In genomic region chr11:61964941-61965282, GRCh38 we compare ENCODE assay signal across 1 cellular context.
TF ChIP-seq lines count a peak whose summit lies in the region.

No MANE protein-coding gene starts in this region.

TF ChIP-seq in K562, 482 proteins besides CTCF, POLR2A, EP300 and RAD21 (continued from another document):
- TF ChIP-seq RREB1 (CRISPR knock-in tag; IDR thresholded peaks at IDR 0.05), result no peak
- TF ChIP-seq MEIS2 (IDR thresholded peaks at IDR 0.05; ENCODE audit: partially characterized antibody), result peak; percentile 0
- TF ChIP-seq ADNP (tag; IDR thresholded peaks at IDR 0.05), result no peak
- TF ChIP-seq ZNF79 (CRISPR knock-in tag; IDR thresholded peaks at IDR 0.05; ENCODE audit: low read depth), result no peak
- no peak for TF ChIP-seq SMC3 (conservative IDR thresholded peaks at IDR 0.05; ENCODE audit: insufficient read depth, low read depth, low read length)
- peak; percentile 41 for TF ChIP-seq SUPT5H (IDR thresholded peaks at IDR 0.05)
- TF ChIP-seq SMAD2 (IDR thresholded peaks at IDR 0.05; ENCODE audit: low read depth, low read length), result no peak
TF ChIP-seq in K562: peak in this region for 20.
